10 cellular contexts compared by ENCODE assay signal in the genomic region with DNA sequence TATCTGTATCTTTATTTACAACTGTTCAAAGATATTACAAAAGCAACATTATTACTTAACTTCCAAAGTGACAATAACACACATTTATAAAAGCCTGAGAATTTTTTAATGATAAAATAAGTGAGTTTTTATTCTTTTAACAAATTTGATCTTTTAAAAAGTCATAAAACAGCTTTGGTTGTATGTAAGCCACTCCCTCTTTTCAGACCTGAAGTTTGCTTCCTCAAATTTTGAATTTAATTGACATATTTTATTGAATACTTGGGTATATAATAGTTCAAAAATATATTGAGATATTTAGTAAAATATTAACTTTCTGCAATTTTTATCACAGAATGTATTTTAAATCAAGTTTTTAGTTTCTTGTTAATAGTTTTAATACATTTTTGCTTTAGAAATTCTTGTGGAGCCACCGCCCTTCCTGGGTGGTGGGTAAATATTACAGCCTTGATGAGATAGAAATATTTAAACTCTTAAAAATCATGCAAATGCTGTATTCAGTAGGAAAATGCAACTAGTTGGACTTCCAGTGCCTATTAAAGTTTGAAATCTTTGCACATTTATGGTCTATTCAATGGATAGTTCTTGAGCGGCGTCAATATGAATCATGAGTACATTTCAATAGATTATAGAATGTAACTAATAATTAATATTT. TPM values are rescaled to one million over a fixed set of nuclear protein-coding genes. Genes with fewer than 3 reads are reported as not detected.
DNase-seq lines count a peak whose midpoint lies in the region; ATAC-seq and TF ChIP-seq lines count a peak whose summit lies in the region.
"Had no signal": no experiment of that assay in that cellular context is flagged by ENCODE, and none has a peak within 500 bp of the region (broad histone marks: within the 10 kb centered on the region; RNA-seq: fewer than 3 reads in every experiment).

No MANE protein-coding gene starts in this region.

- in situ Hi-C loops in mammary epithelial cell (cut with MboI; ENCODE audit: low sequenced_read_pairs in 2 of 2), result no loop called here

- no peaks in the 10 kb centered on the region for H3K4me1 Mint-ChIP-seq in Calu3 (ENCODE audit: low read depth, unreplicated experiment)

- H3K4me3 ChIP-seq in breast epithelium (peak overlapping the region; percentile 3 to 25 (median 15)), mammary epithelial cell (replicated peaks in 1 of 3; ENCODE audit: insufficient read depth in 1 of 3, low read depth in 2 of 3, low read length in 3 of 3) (no peak overlapping the region), esophagus muscularis mucosa (peak overlapping the region; percentile 1 to 40 (median 16)), thymus (ENCODE audit: low read length) (peak overlapping the region; percentile 90)

- TF ChIP-seq CTCF in breast epithelium (IDR thresholded peaks at IDR 0.05) (no peak), mammary epithelial cell (conservative IDR thresholded peaks at IDR 0.05 in 1 of 2, IDR thresholded peaks at IDR 0.05 in 1 of 2; ENCODE audit: extremely low read depth in 1 of 2, insufficient read depth in 1 of 2, low read depth in 1 of 2, low read length in 2 of 2) (no peak), esophagus muscularis mucosa (IDR thresholded peaks at IDR 0.05) (no peak), Calu3 (IDR thresholded peaks at IDR 0.05; ENCODE audit: unreplicated experiment) (no peak)

- H3K9me3 ChIP-seq in breast epithelium (no peaks in the 10 kb centered on the region), mammary epithelial cell (replicated peaks; ENCODE audit: insufficient read depth, low read length) (no peaks in the 10 kb centered on the region), esophagus muscularis mucosa (no peaks in the 10 kb centered on the region), thymus (ENCODE audit: control insufficient read depth) (no peaks in the 10 kb centered on the region)

- H3K4me1 ChIP-seq in breast epithelium, result no peaks in the 10 kb centered on the region
- no peaks in the 10 kb centered on the region for H3K4me1 ChIP-seq in mammary epithelial cell (ENCODE audit: insufficient read depth, low read length)
- no peaks in the 10 kb centered on the region for H3K4me1 ChIP-seq in esophagus muscularis mucosa
- H3K4me1 ChIP-seq in thymus (ENCODE audit: control insufficient read depth, insufficient read depth, low read length), result peaks cover 8% of the 10 kb centered on the region

- dilution Hi-C loops in mammary epithelial cell (cut with HindIII; ENCODE audit: low sequenced_read_pairs), result no loop called here

- H3K9me3 Mint-ChIP-seq in Calu3 (ENCODE audit: low read depth, unreplicated experiment), result no peaks in the 10 kb centered on the region

- H3K27ac ChIP-seq in breast epithelium, result no peak overlapping the region
- no peak overlapping the region for H3K27ac ChIP-seq in mammary epithelial cell (ENCODE audit: insufficient read depth, low read depth, low read length)
- H3K27ac ChIP-seq in esophagus muscularis mucosa (replicated peaks in 1 of 4), result peak overlapping the region in 1 of 4 donors; percentile 38
- H3K27ac ChIP-seq in thymus (ENCODE audit: low read depth), result peak overlapping the region; percentile 93
- H3K27ac ChIP-seq: brain microvascular endothelial cell had no signal

- no peak for DNase-seq in breast epithelium (ENCODE audit: low spot score in 2 of 2)
- no peak for DNase-seq in mammary epithelial cell
- no peak for DNase-seq in esophagus muscularis mucosa (ENCODE audit: extremely low spot score)
- no peak for DNase-seq in DMS53 (lab: John Stamatoyannopoulos, UW)
- DNase-seq in sciatic nerve (ENCODE audit: low spot score), result no peak
- no peak for DNase-seq in Calu3
- DNase-seq: brain microvascular endothelial cell, NCI-H1092 had no signal

- CTCF ChIA-PET in mammary epithelial cell (lab: Charles Lee; ENCODE audit: low non-redundant PET) (no interaction called here), Calu3 (lab: Charles Lee) (no interaction called here)

- no peak overlapping the region for H3K9ac ChIP-seq in mammary epithelial cell (ENCODE audit: insufficient read depth, low read length)

- no peak for TF ChIP-seq EP300 in esophagus muscularis mucosa (IDR thresholded peaks at IDR 0.05)

- no peak for ATAC-seq in sciatic nerve

- H3K4me3 Mint-ChIP-seq in Calu3 (ENCODE audit: low read depth, unreplicated experiment), result no peak overlapping the region

- H3K79me2 ChIP-seq in mammary epithelial cell (ENCODE audit: insufficient read depth, low read length), result no peaks in the 10 kb centered on the region

- TF ChIP-seq POLR2A in breast epithelium (IDR thresholded peaks at IDR 0.05) (no peak), Raji (IDR thresholded peaks at IDR 0.05; ENCODE audit: insufficient read depth, low read depth, low read length) (peak; percentile 37; the same call in 1 of the 2 replicates), esophagus muscularis mucosa (IDR thresholded peaks at IDR 0.05; ENCODE audit: low read depth) (no peak)

- H3K27me3 Mint-ChIP-seq in Calu3 (ENCODE audit: unreplicated experiment), result no peaks in the 10 kb centered on the region

- H3K36me3 Mint-ChIP-seq in Calu3 (ENCODE audit: insufficient read depth, unreplicated experiment), result no peaks in the 10 kb centered on the region

- no peaks in the 10 kb centered on the region for H3K27me3 ChIP-seq in breast epithelium
- no peaks in the 10 kb centered on the region for H3K27me3 ChIP-seq in mammary epithelial cell (ENCODE audit: insufficient read depth, low read length)
- H3K27me3 ChIP-seq in esophagus muscularis mucosa, result no peaks in the 10 kb centered on the region
- no peaks in the 10 kb centered on the region for H3K27me3 ChIP-seq in thymus (ENCODE audit: control insufficient read depth, insufficient read depth)
- H3K27me3 ChIP-seq: brain microvascular endothelial cell had no signal

- no peak overlapping the region for H2AFZ ChIP-seq in mammary epithelial cell (ENCODE audit: low read depth, low read length)

- H3K27ac Mint-ChIP-seq in Calu3 (ENCODE audit: unreplicated experiment), result no peak overlapping the region

- intact Hi-C loops in breast epithelium (cut with DNase I; ENCODE audit: low total_unique reads) (no loop called here), mammary epithelial cell (cut with micrococcal nuclease) (no loop called here), esophagus muscularis mucosa (cut with DNase I) (no loop called here), sciatic nerve (cut with DNase I) (no loop called here), Calu3 (cut with micrococcal nuclease; ENCODE audit: unreplicated experiment) (no loop called here)

- WGBS in mammary epithelial cell (ENCODE audit: low coverage, missing lambda C conversion rate), result 98% methylated on average over 3 of the region's 3 CpGs
- WGBS in esophagus muscularis mucosa, result 81% methylated on average over 3 of the region's 3 CpGs
- WGBS in thymus, result 5% methylated on average over 3 of the region's 3 CpGs

- no peaks in the 10 kb centered on the region for H3K36me3 ChIP-seq in breast epithelium
- no peaks in the 10 kb centered on the region for H3K36me3 ChIP-seq in mammary epithelial cell (ENCODE audit: insufficient read depth, low read length)
- H3K36me3 ChIP-seq in esophagus muscularis mucosa, result no peaks in the 10 kb centered on the region
- H3K36me3 ChIP-seq in thymus (ENCODE audit: control insufficient read depth, insufficient read depth), result no peaks in the 10 kb centered on the region
- H3K36me3 ChIP-seq: brain microvascular endothelial cell had no signal

- H3K4me2 ChIP-seq in mammary epithelial cell (ENCODE audit: insufficient read depth, low read depth, low read length), result no peak overlapping the region

- BruUV-seq in mammary epithelial cell (replicated peaks; lab: Mats Ljungman, UMichigan) (no TSS peak), Calu3 (replicated peaks; lab: Mats Ljungman, UMichigan) (no TSS peak)

- no peaks in the 10 kb centered on the region for H4K20me1 ChIP-seq in mammary epithelial cell (ENCODE audit: insufficient read depth, low read length)

RNA-seq across cellular contexts. Expression of a gene that starts 0.9 kb away (rescaled TPM):
- 10 to 100 TPM; 22.0 to 36.0 (median 35.7) TPM for total RNA-seq in breast epithelium
- total RNA-seq in mammary epithelial cell, result under 1 TPM in 1 of 2 donors, not detected in 1; under 0.01 TPM
- polyA plus RNA-seq in mammary epithelial cell, result not detected
- not detected for polyA minus RNA-seq in mammary epithelial cell
- total RNA-seq in esophagus muscularis mucosa, result 10 to 100 TPM in 2 of 4 donors, 1 to 10 TPM in 2; 7.0 to 40.3 (median 10.0) TPM
- 130 TPM for polyA plus RNA-seq in thymus
- 62.8 TPM for total RNA-seq in sciatic nerve
- total RNA-seq in Calu3 (2022), result not detected in 2 replicates

Comparison
In these comparisons a context has a peak if more than half of its experiments do, and no peak if none do; other contexts are left out.
1. H3K4me3 ChIP-seq: peak in breast epithelium (3 of 3), esophagus muscularis mucosa (4 of 4) and thymus (single experiment); none in mammary epithelial cell (0 of 3).